1 cellular context compared by ENCODE assay signal in genomic region chr1:67019121-67019520, GRCh38.
TF ChIP-seq lines count a peak whose summit lies in the region.

No MANE protein-coding gene starts in this region.

TF ChIP-seq in WTC11, 78 proteins besides CTCF, POLR2A, EP300 and RAD21 (continued from another document):
- TF ChIP-seq MLX (CRISPR knock-in tag; IDR thresholded peaks at IDR 0.05): no peak
- TF ChIP-seq FOXK1 (CRISPR knock-in tag; IDR thresholded peaks at IDR 0.05): no peak
- TF ChIP-seq ZNF219 (CRISPR knock-in tag; IDR thresholded peaks at IDR 0.05; ENCODE audit: borderline replicate concordance): no peak
- TF ChIP-seq CDX4 (CRISPR knock-in tag; IDR thresholded peaks at IDR 0.05; ENCODE audit: borderline replicate concordance): no peak
